ENCODE assay signal across 8 cellular contexts in the genomic region with DNA sequence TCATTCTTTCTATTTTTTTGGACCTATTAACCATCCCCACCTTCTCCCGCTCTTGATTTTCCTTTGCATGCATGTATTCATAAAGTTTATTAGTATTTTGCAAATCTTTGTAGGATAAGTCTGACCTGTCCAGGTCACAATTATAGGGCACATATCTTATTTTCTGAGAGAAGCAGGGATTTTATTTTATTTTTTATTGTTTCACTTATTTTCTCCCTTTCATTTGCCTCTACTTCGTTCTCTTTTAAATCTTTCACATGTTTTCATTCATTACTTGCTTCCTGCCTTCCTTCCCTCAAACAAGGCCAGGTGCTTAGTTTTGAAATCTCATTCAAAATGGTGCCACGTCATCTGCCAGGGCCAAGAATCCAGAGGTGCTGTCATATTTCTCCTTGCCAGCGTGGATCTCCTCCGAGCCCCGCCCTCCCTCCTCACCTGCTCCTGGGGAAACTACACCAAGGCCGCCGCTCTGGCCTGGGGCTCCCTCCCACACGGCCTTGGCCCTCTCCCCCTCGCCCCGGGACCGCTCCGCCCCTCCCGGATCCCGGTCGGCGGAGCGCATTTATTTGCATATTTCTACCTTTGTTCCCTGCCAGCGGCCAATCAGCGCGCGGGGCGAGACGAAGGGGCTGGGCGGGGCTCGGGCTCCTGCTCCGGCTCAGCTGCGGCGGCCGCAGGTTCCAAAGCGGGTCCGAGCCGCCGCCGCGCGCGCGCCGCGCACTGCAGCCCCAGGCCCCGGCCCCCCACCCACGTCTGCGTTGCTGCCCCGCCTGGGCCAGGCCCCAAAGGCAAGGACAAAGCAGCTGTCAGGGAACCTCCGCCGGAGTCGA. TPM values are rescaled to one million over a fixed set of nuclear protein-coding genes. Genes with fewer than 3 reads are reported as not detected.
A peak's percentile ranks its signal among the peaks of the same experiment; 100 is the strongest.
DNase-seq lines count a peak whose midpoint lies in the region; ATAC-seq and TF ChIP-seq lines count a peak whose summit lies in the region.

Gene TSPAN13 (plus strand): TSS at position 654 of the 830 bp plus-strand sequence. CDS start 213 bp downstream, outside the sequence.

- TF ChIP-seq POLR2A in gastroesophageal sphincter (IDR thresholded peaks at IDR 0.05) = no peak

- H3K27ac Mint-ChIP-seq in CD4-positive, alpha-beta T cell = no peak within 1 kb of the TSS
- H3K27ac Mint-ChIP-seq in activated naive CD4-positive, alpha-beta T cell treated with anti-CD3 and anti-CD28 coated beads, Interleukin-2, amount 10 ng/mL, durations not matched to agents 7 days and 5 days = no peak within 1 kb of the TSS

- intact Hi-C loops in CD4-positive, alpha-beta T cell (cut with DNase I, micrococcal nuclease) = no loop called here

- TF ChIP-seq EP300 in gastroesophageal sphincter (IDR thresholded peaks at IDR 0.05) = no peak
- TF ChIP-seq EP300 in neural cell (conservative IDR thresholded peaks at IDR 0.05; ENCODE audit: poor library complexity, severe bottlenecking) = peak; percentile 43

- H3K4me3 ChIP-seq in gastroesophageal sphincter (peak within 1 kb of the TSS; percentile 43 to 68), neural cell (ENCODE audit: low read length) (peak within 1 kb of the TSS; percentile 84), subcutaneous abdominal adipose tissue (ENCODE audit: low read depth in 1 of 5, low read length in 5 of 5) (peak within 1 kb of the TSS; percentile 79 to 96 (median 90))

- peak within 1 kb of the TSS; percentile 98 for H3K4me2 ChIP-seq in neural cell (ENCODE audit: low read length)

- H3K4me1 ChIP-seq in gastroesophageal sphincter = peaks cover 0 to 17% (median 6%) of the 10 kb centered on the region in 3 donors
- H3K4me1 ChIP-seq in subcutaneous abdominal adipose tissue (ENCODE audit: control insufficient read depth in 5 of 5, insufficient read depth in 5 of 5, low read length in 5 of 5) = peaks cover 0 to 20% (median 16%) of the 10 kb centered on the region in 5 donors

- peak within 1 kb of the TSS; percentile 77 for H2AFZ ChIP-seq in neural cell (ENCODE audit: low read depth, low read length)

- POLR2A ChIA-PET in CD4-positive, alpha-beta T cell (lab: Charles Lee) = no interaction called here

- TF ChIP-seq CTCF in CD4-positive, alpha-beta T cell (IDR thresholded peaks at IDR 0.05) = no peak
- TF ChIP-seq CTCF in gastroesophageal sphincter (IDR thresholded peaks at IDR 0.05) = no peak
- no peak for TF ChIP-seq CTCF in neural cell (IDR thresholded peaks at IDR 0.05; ENCODE audit: poor library complexity, severe bottlenecking)

- peak within 1 kb of the TSS; percentile 88 for H3K4me3 Mint-ChIP-seq in CD4-positive, alpha-beta T cell
- peak within 1 kb of the TSS; percentile 76 for H3K4me3 Mint-ChIP-seq in activated naive CD4-positive, alpha-beta T cell treated with anti-CD3 and anti-CD28 coated beads, Interleukin-2, amount 10 ng/mL, durations not matched to agents 7 days and 5 days

- ATAC-seq in CD4-positive, alpha-beta T cell (ENCODE audit: poor library complexity) = peak; percentile 66
- peak; percentile 84 for ATAC-seq in GM21529 (IDR thresholded peaks at IDR 0.05; ENCODE audit: unreplicated experiment)
- peak; percentile 57 for ATAC-seq in gastroesophageal sphincter

- no peaks in the 10 kb centered on the region for H3F3A ChIP-seq in neural cell (ENCODE audit: insufficient read depth, low read length, poor library complexity, severe bottlenecking)

- no peaks in the 10 kb centered on the region for H3K9me2 ChIP-seq in neural cell (ENCODE audit: insufficient read depth, low read length)

- H3K4me1 Mint-ChIP-seq in CD4-positive, alpha-beta T cell (ENCODE audit: low read depth) = peaks cover 11% of the 10 kb centered on the region
- peaks cover 14% of the 10 kb centered on the region for H3K4me1 Mint-ChIP-seq in activated naive CD4-positive, alpha-beta T cell treated with anti-CD3 and anti-CD28 coated beads, Interleukin-2, amount 10 ng/mL, durations not matched to agents 7 days and 5 days

- H3K79me2 ChIP-seq in neural cell (replicated peaks; ENCODE audit: insufficient read depth, low read length) = peaks cover 37% of the 10 kb centered on the region

- no peak for TF ChIP-seq RAD21 in neural cell (conservative IDR thresholded peaks at IDR 0.05)

- H3K27me3 Mint-ChIP-seq in CD4-positive, alpha-beta T cell = peaks cover 45% of the 10 kb centered on the region
- H3K27me3 Mint-ChIP-seq in activated naive CD4-positive, alpha-beta T cell treated with anti-CD3 and anti-CD28 coated beads, Interleukin-2, amount 10 ng/mL, durations not matched to agents 7 days and 5 days = peaks cover 36% of the 10 kb centered on the region

- peak within 1 kb of the TSS; percentile 92 for H3K9ac ChIP-seq in neural cell (ENCODE audit: low read length)
- peak within 1 kb of the TSS in 4 of 5 donors; percentile 16 to 71 (median 46) for H3K9ac ChIP-seq in subcutaneous abdominal adipose tissue (ENCODE audit: low read length in 5 of 5)

- H3K27ac ChIP-seq in CD4-positive, alpha-beta T cell (ENCODE audit: low read depth, low read length) = no peak within 1 kb of the TSS
- peak within 1 kb of the TSS in 2 of 4 donors; percentile 35 to 65 for H3K27ac ChIP-seq in gastroesophageal sphincter
- peak within 1 kb of the TSS; percentile 90 for H3K27ac ChIP-seq in neural cell (ENCODE audit: low read length)
- H3K27ac ChIP-seq in subcutaneous abdominal adipose tissue (ENCODE audit: low read depth, low read length) = peak within 1 kb of the TSS; percentile 73

- H3K36me3 ChIP-seq in gastroesophageal sphincter = no peaks in the 10 kb centered on the region
- H3K36me3 ChIP-seq in neural cell (ENCODE audit: insufficient read depth, low read length) = no peaks in the 10 kb centered on the region
- H3K36me3 ChIP-seq in subcutaneous abdominal adipose tissue (ENCODE audit: control insufficient read depth in 5 of 5, insufficient read depth in 5 of 5, low read length in 5 of 5) = no peaks in the 10 kb centered on the region

- DNase-seq in CD4-positive, alpha-beta T cell = peak in 9 of 10 experiments; percentile 0 to 48 (median 17)
- DNase-seq in M059J (ENCODE audit: low read depth) = peak; percentile 91
- peak; percentile 64 for DNase-seq in RPMI7951 (ENCODE audit: low read depth)
- peak; percentile 86 for DNase-seq in activated naive CD4-positive, alpha-beta T cell treated with anti-CD3 and anti-CD28 coated beads, Interleukin-2, amount 10 ng/mL, durations not matched to agents 7 days and 5 days

- peaks cover 36% of the 10 kb centered on the region for H3K27me3 ChIP-seq in CD4-positive, alpha-beta T cell (ENCODE audit: control insufficient read depth, insufficient read depth, low read length)
- H3K27me3 ChIP-seq in gastroesophageal sphincter (peaks cover 10% of the 10 kb centered on the region), neural cell (ENCODE audit: insufficient read depth, low read depth, low read length) (no peaks in the 10 kb centered on the region), subcutaneous abdominal adipose tissue (ENCODE audit: control insufficient read depth in 5 of 5, insufficient read depth in 4 of 5, low read length in 5 of 5) (no peaks in the 10 kb centered on the region)

- no peaks in the 10 kb centered on the region for H3K9me3 Mint-ChIP-seq in CD4-positive, alpha-beta T cell
- H3K9me3 Mint-ChIP-seq in activated naive CD4-positive, alpha-beta T cell treated with anti-CD3 and anti-CD28 coated beads, Interleukin-2, amount 10 ng/mL, durations not matched to agents 7 days and 5 days = no peaks in the 10 kb centered on the region

- WGBS in gastroesophageal sphincter (ENCODE audit: low coverage in 1 of 2), 2 donors = 53 to 92% methylated on average over 2 to 3 of the region's 48 CpGs

- CTCF ChIA-PET in CD4-positive, alpha-beta T cell (lab: Charles Lee) = no interaction called here
- CTCF ChIA-PET in activated naive CD4-positive, alpha-beta T cell treated with anti-CD3 and anti-CD28 coated beads, Interleukin-2, amount 10 ng/mL, durations not matched to agents 7 days and 5 days (lab: Charles Lee) = no interaction called here

- H4K20me1 ChIP-seq in neural cell (ENCODE audit: insufficient read depth) = no peaks in the 10 kb centered on the region

- no peaks in the 10 kb centered on the region for H3K9me3 ChIP-seq in CD4-positive, alpha-beta T cell (ENCODE audit: control insufficient read depth, low read length)
- H3K9me3 ChIP-seq in gastroesophageal sphincter = no peaks in the 10 kb centered on the region
- no peaks in the 10 kb centered on the region for H3K9me3 ChIP-seq in neural cell (ENCODE audit: low read length)
- H3K9me3 ChIP-seq in subcutaneous abdominal adipose tissue (ENCODE audit: control insufficient read depth in 5 of 5, low read length in 5 of 5) = no peaks in the 10 kb centered on the region

- no peaks in the 10 kb centered on the region for H3K36me3 Mint-ChIP-seq in CD4-positive, alpha-beta T cell (ENCODE audit: low read depth)
- no peaks in the 10 kb centered on the region for H3K36me3 Mint-ChIP-seq in activated naive CD4-positive, alpha-beta T cell treated with anti-CD3 and anti-CD28 coated beads, Interleukin-2, amount 10 ng/mL, durations not matched to agents 7 days and 5 days

TF ChIP-seq in neural cell, 6 proteins besides CTCF, POLR2A, EP300 and RAD21:
- TF ChIP-seq POLR2AphosphoS5 (IDR thresholded peaks at IDR 0.05) (peak; percentile 78), TAF1 (IDR thresholded peaks at IDR 0.05; ENCODE audit: low read depth) (peak; percentile 62), SMC3 (conservative IDR thresholded peaks at IDR 0.05; ENCODE audit: poor library complexity) (no peak)

RNA-seq across cellular contexts. Expression of gene TSPAN13, which starts in this region (rescaled TPM):
- under 1 TPM; 0.16 to 0.25 TPM for total RNA-seq in CD4-positive, alpha-beta T cell
- total RNA-seq in M059J (2014; rRNA removed; shearing (Covaris generic)) = 66.5 and 75.5 TPM in 2 replicates
- 4.4 and 5.5 TPM in 2 replicates for total RNA-seq in RPMI7951 (2014; rRNA removed; shearing (Covaris generic))
- 10 to 100 TPM in 1 of 4 donors, 1 to 10 TPM in 3; 2.5 to 13.3 (median 6.4) TPM for total RNA-seq in gastroesophageal sphincter
- polyA plus RNA-seq in neural cell = 281 and 315 TPM in 2 replicates
- polyA minus RNA-seq in neural cell = 173 and 201 TPM in 2 replicates

Comparison
In these comparisons a context has a peak if more than half of its experiments do, and no peak if none do; other contexts are left out.
1. Peak in DNase-seq and ATAC-seq in CD4-positive, alpha-beta T cell; RNA of the gene not detected or under 1 TPM.
2. DNase-seq: peak in every context shown above with its lines; median percentile 91 in M059J; 86 in activated naive CD4-positive, alpha-beta T cell treated with anti-CD3 and anti-CD28 coated beads, Interleukin-2, amount 10 ng/mL, durations not matched to agents 7 days and 5 days; 64 in RPMI7951; 17 in CD4-positive, alpha-beta T cell.